Comparison of ENCODE assay signal across 29 cellular contexts in genomic region chr19:50231821-50232220, GRCh38. TPM values are rescaled to one million over a fixed set of nuclear protein-coding genes. Genes with fewer than 3 reads are reported as not detected.
"Had no signal": no experiment of that assay in that cellular context is flagged by ENCODE, and none has a peak within 500 bp of the region (broad histone marks: within the 10 kb centered on the region; RNA-seq: fewer than 3 reads in every experiment).

No MANE protein-coding gene starts in this region.

- DNase-seq: naive B cell; naive thymus-derived CD8-positive, alpha-beta T cell; nephron progenitor cell; occipital lobe; pancreas; right cardiac atrium; spleen; stimulated activated CD4-positive, alpha-beta T cell treated with anti-CD3 and anti-CD28 coated beads, Interleukin-12 subunit alpha, Interleukin-12 subunit beta, amount 100 ng/mL, for 4 hours; stimulated activated CD4-positive, alpha-beta T cell treated with anti-CD3 and anti-CD28 coated beads, Interleukin-1b, Interleukin-23, amount 100 ng/mL, for 48 hours; stimulated activated CD4-positive, alpha-beta T cell treated with anti-CD3 and anti-CD28 coated beads, Interleukin-4, amount 100 ng/mL, for 1 hour; stimulated activated CD4-positive, alpha-beta T cell treated with anti-CD3 and anti-CD28 coated beads, Interleukin-4, amount 100 ng/mL, for 4 hours; stimulated activated CD8-positive, alpha-beta memory T cell treated with anti-CD3 and anti-CD28 coated beads, Interleukin-4, amount 100 ng/mL, for 48 hours; stimulated activated naive CD4-positive, alpha-beta T cell; stimulated activated naive CD8-positive, alpha-beta T cell treated with anti-CD3 and anti-CD28 coated beads, Interleukin-15, amount 100 ng/mL, for 72 hours; stimulated activated naive CD8-positive, alpha-beta T cell treated with anti-CD3 and anti-CD28 coated beads, Interleukin-15, Interleukin-2, amounts not matched to agents 100 U/mL and 50 U/mL, for 24 hours; testis; trophoblast cell had no signal

- H3K4me2 ChIP-seq: smooth muscle cell had no signal

- ATAC-seq: naive thymus-derived CD8-positive, alpha-beta T cell; natural killer cell treated with Interleukin-12 subunit alpha and Interleukin-12 subunit beta and Interleukin-15 and Interleukin-18, amount 100 ng/mL, for 72 hours; pancreas; right cardiac atrium; sciatic nerve; stimulated activated memory B cell treated with anti-CD40 and anti-IgM and Interleukin-4, amounts not matched to agents 10 μg/mL and 1 μg/mL and 100 μg/mL, for 72 hours; stimulated activated naive CD8-positive, alpha-beta T cell treated with anti-CD3 and anti-CD28 coated beads, Interleukin-15, amount 100 ng/mL, for 72 hours; stimulated activated naive CD8-positive, alpha-beta T cell treated with anti-CD3 and anti-CD28 coated beads, Interleukin-15, Interleukin-2, amounts not matched to agents 100 U/mL and 50 U/mL, for 24 hours had no signal

- H3K36me3 ChIP-seq: pancreas, prostate gland, spleen, suprapubic skin had no signal

- FAIRE-seq: pancreas, urothelium cell line had no signal

- H3K27me3 ChIP-seq: pancreas, testis, tibial nerve, upper lobe of left lung had no signal

- H3K4me1 ChIP-seq: pancreas, prostate gland, spleen, suprapubic skin, testis had no signal

- H3K9me3 ChIP-seq: pancreas, prostate gland, spleen, suprapubic skin, testis, tibial nerve, upper lobe of left lung had no signal

- H3K4me3 ChIP-seq: pancreas, prostate gland, skin epidermis, smooth muscle cell, spleen, suprapubic skin, testis, tibial nerve, upper lobe of left lung had no signal

- H3K27ac ChIP-seq: pancreas, prostate gland, skin epidermis, spleen, suprapubic skin, testis, tibial nerve had no signal

RNA-seq across cellular contexts. Expression of gene MYH14, which starts 28.4 kb away (rescaled TPM):
- total RNA-seq: myocyte; naive thymus-derived CD8-positive, alpha-beta T cell; natural killer cell treated with Interleukin-12 subunit alpha and Interleukin-12 subunit beta and Interleukin-15 and Interleukin-18, amount 100 ng/mL, for 72 hours; osteocyte had no signal
- polyA plus RNA-seq: naive thymus-derived CD8-positive, alpha-beta T cell had no signal
